Comparison of ENCODE assay signal across 9 cellular contexts in genomic region chr19:35546532-35546931, GRCh38. TPM values are rescaled to one million over a fixed set of nuclear protein-coding genes. Genes with fewer than 3 reads are reported as not detected.
DNase-seq lines count a peak whose midpoint lies in the region; ATAC-seq and TF ChIP-seq lines count a peak whose summit lies in the region.
"Had no signal": no experiment of that assay in that cellular context is flagged by ENCODE, and none has a peak within 500 bp of the region (broad histone marks: within the 10 kb centered on the region; RNA-seq: fewer than 3 reads in every experiment).

No MANE protein-coding gene starts in this region.

- H3K27me3 Mint-ChIP-seq in stimulated activated memory B cell treated with anti-CD40 and anti-IgM and Interleukin-4, amounts not matched to agents 10 μg/mL and 1 μg/mL and 100 μg/mL, for 72 hours: no peaks in the 10 kb centered on the region

- POLR2A ChIA-PET in SK-N-SH (lab: Yijun Ruan, JAX): no interaction called here

- peaks cover 5% of the 10 kb centered on the region; the same call in 1 of the 2 replicates for H4K20me1 ChIP-seq in SK-N-SH (ENCODE audit: insufficient read depth)

- H3K4me1 ChIP-seq in SK-N-SH (ENCODE audit: control insufficient read depth in 1 of 2, insufficient read depth in 2 of 2, low read depth in 1 of 2, low read length in 1 of 2): peaks cover 5 to 19% of the 10 kb centered on the region in 2 experiments; a peak in 2 of 4 replicates

- H3K4me3 Mint-ChIP-seq in stimulated activated memory B cell treated with anti-CD40 and anti-IgM and Interleukin-4, amounts not matched to agents 10 μg/mL and 1 μg/mL and 100 μg/mL, for 72 hours: peak overlapping the region; percentile 96

- no peaks in the 10 kb centered on the region for H3K9me2 ChIP-seq in SK-N-SH

- H3K4me3 ChIP-seq in SK-N-SH (ENCODE audit: low read depth in 2 of 2, low read length in 1 of 2) (peak overlapping the region; percentile 79 to 96), WERI-Rb-1 (ENCODE audit: low read depth, low read length) (0 out of 2 replicates have a peak overlapping the region, but pooled peaks have one; percentile 88), foreskin fibroblast (ENCODE audit: low read depth in 1 of 2, low read length in 2 of 2) (peak overlapping the region; percentile 73 to 96)

- H3K36me3 Mint-ChIP-seq in stimulated activated memory B cell treated with anti-CD40 and anti-IgM and Interleukin-4, amounts not matched to agents 10 μg/mL and 1 μg/mL and 100 μg/mL, for 72 hours: peaks cover 22% of the 10 kb centered on the region

- H3K9me3 ChIP-seq in SK-N-SH: no peaks in the 10 kb centered on the region
- H3K9me3 ChIP-seq in WERI-Rb-1 (ENCODE audit: severe bottlenecking): no peaks in the 10 kb centered on the region

- H3K27ac ChIP-seq in SK-N-SH (ENCODE audit: low read depth in 2 of 2, low read length in 1 of 2) (no peak overlapping the region), WERI-Rb-1 (no peak overlapping the region)

- peak overlapping the region; percentile 94 for H3K27ac Mint-ChIP-seq in stimulated activated memory B cell treated with anti-CD40 and anti-IgM and Interleukin-4, amounts not matched to agents 10 μg/mL and 1 μg/mL and 100 μg/mL, for 72 hours

- H3K9me3 Mint-ChIP-seq in stimulated activated memory B cell treated with anti-CD40 and anti-IgM and Interleukin-4, amounts not matched to agents 10 μg/mL and 1 μg/mL and 100 μg/mL, for 72 hours: no peaks in the 10 kb centered on the region

- ATAC-seq in SK-N-SH treated with all-trans-retinoic acid at 6 μM for 48 hours (no peak), left colon (no peak), GM21526 (IDR thresholded peaks at IDR 0.05; ENCODE audit: low FRiP score, unreplicated experiment) (no peak)
- ATAC-seq in stimulated activated memory B cell treated with anti-CD40 and anti-IgM and Interleukin-4, amounts not matched to agents 10 μg/mL and 1 μg/mL and 100 μg/mL, for 72 hours: no peak

- H3K4me1 Mint-ChIP-seq in stimulated activated memory B cell treated with anti-CD40 and anti-IgM and Interleukin-4, amounts not matched to agents 10 μg/mL and 1 μg/mL and 100 μg/mL, for 72 hours: peaks cover 42% of the 10 kb centered on the region

- TF ChIP-seq RAD21 in SK-N-SH (IDR thresholded peaks at IDR 0.05; ENCODE audit: low read length): no peak

- peaks cover 30% of the 10 kb centered on the region for H3K79me2 ChIP-seq in SK-N-SH (ENCODE audit: insufficient read depth)

- no peaks in the 10 kb centered on the region for H3F3A ChIP-seq in SK-N-SH (replicated peaks; ENCODE audit: insufficient read depth)

- peak overlapping the region; percentile 91 for H3K4me2 ChIP-seq in SK-N-SH

- H3K27me3 ChIP-seq in SK-N-SH (ENCODE audit: insufficient read depth): no peaks in the 10 kb centered on the region
- H3K27me3 ChIP-seq in WERI-Rb-1 (ENCODE audit: insufficient read depth, low read depth, severe bottlenecking): no peaks in the 10 kb centered on the region

- intact Hi-C loops in left colon (cut with DNase I, micrococcal nuclease): loop anchor here in 1 of 2 donors (10.0 kb wide), 1 partner anchor 168 kb away; the partner anchor contains the start of gene KMT2B

- 84% methylated on average over 5 of the region's 8 CpGs for whole genome bisulfite sequencing in SK-N-SH (ENCODE audit: low lambda C conversion rate)

- CTCF ChIA-PET in SK-N-SH (lab: Yijun Ruan, JAX): interaction anchor here (0.7 to 4.1 kb wide), 3 partner anchors 9 to 36 kb away, joined by 3 to 20 read pairs (median 4); no protein-coding TSS in a partner anchor

- H3K9ac ChIP-seq in SK-N-SH: peak overlapping the region; percentile 85; the same call in 1 of the 2 replicates

- TF ChIP-seq EP300 in SK-N-SH (IDR thresholded peaks at IDR 0.05; ENCODE audit: borderline replicate concordance in 1 of 2, low read depth in 1 of 2, low read length in 1 of 2): no peak

- TF ChIP-seq CTCF in SK-N-SH (IDR thresholded peaks at IDR 0.05) (no peak), WERI-Rb-1 (IDR thresholded peaks at IDR 0.05; ENCODE audit: low read depth, low read length) (no peak), foreskin fibroblast (IDR thresholded peaks at IDR 0.05; ENCODE audit: low read depth, low read length) (no peak)

- DNase-seq in SK-N-SH: no peak
- no peak for DNase-seq in WERI-Rb-1
- no peak for DNase-seq in foreskin fibroblast
- DNase-seq in left colon: no peak
- no peak for DNase-seq in HUDEP-2 (lab: John Stamatoyannopoulos, UW; ENCODE audit: unreplicated experiment in 76 of 76)

- H3K36me3 ChIP-seq in SK-N-SH (replicated peaks in 1 of 2; ENCODE audit: control insufficient read depth in 1 of 2, insufficient read depth in 2 of 2, low read length in 1 of 2): peaks cover 0 to 17% of the 10 kb centered on the region in 2 experiments
- peaks cover 6% of the 10 kb centered on the region; the same call in 1 of the 2 replicates for H3K36me3 ChIP-seq in WERI-Rb-1

- H2AFZ ChIP-seq in SK-N-SH (ENCODE audit: low read depth): 0 out of 2 replicates have a peak overlapping the region, but pooled peaks have one; percentile 87

TF ChIP-seq in SK-N-SH, 30 proteins besides CTCF, POLR2A, EP300 and RAD21:
- TF ChIP-seq TEAD4 (IDR thresholded peaks at IDR 0.05; ENCODE audit: borderline replicate concordance, insufficient read depth): no peak
- TF ChIP-seq POLR2AphosphoS5 (IDR thresholded peaks at IDR 0.05; ENCODE audit: low read depth, low read length): no peak
- no peak for TF ChIP-seq FOXM1 (IDR thresholded peaks at IDR 0.05; ENCODE audit: low read depth)
- no peak for TF ChIP-seq PBX3 (IDR thresholded peaks at IDR 0.05)
- no peak for TF ChIP-seq RFX5 (IDR thresholded peaks at IDR 0.05; ENCODE audit: low read length)
- no peak for TF ChIP-seq TAF1 (IDR thresholded peaks at IDR 0.05; ENCODE audit: borderline replicate concordance, low read depth, low read length)
- no peak for TF ChIP-seq TCF12 (IDR thresholded peaks at IDR 0.05)
- no peak for TF ChIP-seq USF1 (IDR thresholded peaks at IDR 0.05; ENCODE audit: borderline replicate concordance, low read depth)
- no peak for TF ChIP-seq GABPA (IDR thresholded peaks at IDR 0.05; ENCODE audit: low read depth)
TF ChIP-seq in SK-N-SH: peak in this region for 0.

TF ChIP-seq in SK-N-SH treated with all-trans-retinoic acid at 6 μM for 48 hours, 23 proteins besides CTCF, POLR2A, EP300 and RAD21 (continues in another document):
- TF ChIP-seq ARNTL (CRISPR knock-in tag; IDR thresholded peaks at IDR 0.05; ENCODE audit: borderline replicate concordance, low read depth) (no peak), ZC3H10 (CRISPR knock-in tag; IDR thresholded peaks at IDR 0.05) (no peak), SNAI2 (CRISPR knock-in tag; IDR thresholded peaks at IDR 0.05) (no peak), ZFP30 (CRISPR knock-in tag; IDR thresholded peaks at IDR 0.05) (no peak), TSHZ2 (CRISPR knock-in tag; IDR thresholded peaks at IDR 0.05) (no peak), RARB (CRISPR knock-in tag; IDR thresholded peaks at IDR 0.05) (no peak), CSRNP3 (CRISPR knock-in tag; IDR thresholded peaks at IDR 0.05) (no peak), ZNF8 (CRISPR knock-in tag; IDR thresholded peaks at IDR 0.05) (no peak)

RNA-seq across cellular contexts. Expression of gene TMEM147, which starts 1.1 kb away (rescaled TPM):
- 201 and 202 TPM in 2 replicates for polyA plus RNA-seq in SK-N-SH (2012; rRNA removed)
- 137 and 160 TPM in 2 replicates for polyA plus RNA-seq in SK-N-SH (2012; cell fraction: cytosol; rRNA removed)
- polyA plus RNA-seq in SK-N-SH (2012; cell fraction: nucleus; rRNA removed): 156 and 198 TPM in 2 replicates
- total RNA-seq in left colon: 10 to 100 TPM; 55.1 to 61.2 TPM

RNA-seq across cellular contexts. Expression of gene GAPDHS, which starts 13.3 kb away (rescaled TPM):
- polyA plus RNA-seq in SK-N-SH (2012; rRNA removed): not detected in 2 replicates
- polyA plus RNA-seq in SK-N-SH (2012; cell fraction: cytosol; rRNA removed): not detected in 2 replicates
- polyA plus RNA-seq in SK-N-SH (2012; cell fraction: nucleus; rRNA removed): not detected in 2 replicates
- total RNA-seq in left colon: not detected
- total RNA-seq: pulmonary artery endothelial cell had no signal

RNA-seq across cellular contexts. Expression of gene ATP4A, which starts 16.9 kb away (rescaled TPM):
- not detected in 2 replicates for polyA plus RNA-seq in SK-N-SH (2012; rRNA removed)
- polyA plus RNA-seq in SK-N-SH (2012; cell fraction: cytosol; rRNA removed): not detected in 2 replicates
- 0.01 and 0.05 TPM in 2 replicates for polyA plus RNA-seq in SK-N-SH (2012; cell fraction: nucleus; rRNA removed)
- total RNA-seq in left colon: not detected
- total RNA-seq: pulmonary artery endothelial cell had no signal

RNA-seq across cellular contexts. Expression of gene SBSN, which starts 18.4 kb away (rescaled TPM):
- polyA plus RNA-seq in SK-N-SH (2012; rRNA removed): 0.16 and 0.25 TPM in 2 replicates
- 0.06 and 0.07 TPM in 2 replicates for polyA plus RNA-seq in SK-N-SH (2012; cell fraction: cytosol; rRNA removed)
- 0.13 and 0.16 TPM in 2 replicates for polyA plus RNA-seq in SK-N-SH (2012; cell fraction: nucleus; rRNA removed)
- not detected for total RNA-seq in left colon
- total RNA-seq: pulmonary artery endothelial cell had no signal

RNA-seq across cellular contexts. Expression of gene DMKN, which starts 33.1 kb away (rescaled TPM):
- not detected in 2 replicates for polyA plus RNA-seq in SK-N-SH (2012; rRNA removed)
- 0.13 TPM in 1 of 2 replicates, not detected in the other for polyA plus RNA-seq in SK-N-SH (2012; cell fraction: cytosol; rRNA removed)
- polyA plus RNA-seq in SK-N-SH (2012; cell fraction: nucleus; rRNA removed): 0.16 TPM in 1 of 2 replicates, not detected in the other
- total RNA-seq in left colon: 10 to 100 TPM in 1 of 2 donors, 1 to 10 TPM in 1; 8.8 to 13.8 TPM
- total RNA-seq: pulmonary artery endothelial cell had no signal
